ENCODE assay signal across 18 cellular contexts in the genomic region with DNA sequence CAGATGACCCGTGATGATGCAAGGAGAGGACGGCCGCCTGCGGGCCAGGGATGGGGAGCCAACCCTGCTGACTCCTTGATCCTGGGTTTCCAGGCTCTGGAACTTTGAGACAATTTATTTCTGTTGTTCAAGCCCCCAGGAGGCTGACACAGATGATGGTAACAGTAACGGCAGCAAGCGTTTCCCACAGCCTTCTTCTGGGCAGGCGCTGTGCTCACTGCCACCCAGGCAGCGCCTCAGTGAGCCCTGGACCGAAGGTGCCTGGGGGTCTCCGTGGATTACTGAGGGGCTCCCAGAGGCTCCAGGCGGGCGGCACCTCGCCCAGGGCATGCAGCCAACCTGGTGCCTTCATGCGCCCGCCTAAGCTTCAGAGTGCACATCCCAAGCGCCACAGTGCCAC.
A peak's percentile ranks its signal among the peaks of the same experiment; 100 is the strongest.
DNase-seq lines count a peak whose midpoint lies in the region; ATAC-seq and TF ChIP-seq lines count a peak whose summit lies in the region.
"Had no signal": no experiment of that assay in that cellular context is flagged by ENCODE, and none has a peak within 500 bp of the region (broad histone marks: within the 10 kb centered on the region; RNA-seq: fewer than 3 reads in every experiment).

No MANE protein-coding gene starts in this region.

- H2AK5ac ChIP-seq in neuronal stem cell (ENCODE audit: low read depth, low read length), result peak overlapping the region; percentile 41

- no peak overlapping the region for H2BK5ac ChIP-seq in neuronal stem cell (ENCODE audit: low read length)

- H3K18ac ChIP-seq in neuronal stem cell (ENCODE audit: low read length), result peak overlapping the region; percentile 86

- H3K27me3 ChIP-seq in OCI-LY1 (ENCODE audit: insufficient read depth, low read length), result no peaks in the 10 kb centered on the region
- peaks cover 0 to 29% (median 0%) of the 10 kb centered on the region in 3 experiments for H3K27me3 ChIP-seq in neuronal stem cell (ENCODE audit: control insufficient read depth in 3 of 3, insufficient read depth in 3 of 3, low read depth in 1 of 3, low read length in 3 of 3)
- H3K27me3 ChIP-seq in gastrocnemius medialis, result no peaks in the 10 kb centered on the region
- no peaks in the 10 kb centered on the region for H3K27me3 ChIP-seq in upper lobe of right lung

- H3K9me2 ChIP-seq in OCI-LY1 (ENCODE audit: low read depth, low read length), result no peaks in the 10 kb centered on the region

- peak overlapping the region; percentile 86 for H2BK15ac ChIP-seq in neuronal stem cell (ENCODE audit: low read length)

- in situ Hi-C loops in gastrocnemius medialis (cut with MboI; ENCODE audit: low sequenced_read_pairs in 4 of 4), result no loop called here

- intact Hi-C loops in gastrocnemius medialis (cut with DNase I; ENCODE audit: low total_unique reads) (no loop called here), upper lobe of right lung (cut with DNase I) (no loop called here)

- H4K91ac ChIP-seq in neuronal stem cell (ENCODE audit: low read depth, low read length, poor library complexity), result no peak overlapping the region

- no peaks in the 10 kb centered on the region for H3K9me3 ChIP-seq in OCI-LY1 (ENCODE audit: low read length)
- no peaks in the 10 kb centered on the region for H3K9me3 ChIP-seq in neuronal stem cell (replicated peaks in 1 of 2; ENCODE audit: control insufficient read depth in 2 of 2, insufficient read depth in 1 of 2, low read depth in 1 of 2, low read length in 2 of 2)
- no peaks in the 10 kb centered on the region for H3K9me3 ChIP-seq in gastrocnemius medialis
- H3K9me3 ChIP-seq in upper lobe of right lung, result no peaks in the 10 kb centered on the region
- H3K9me3 ChIP-seq: Caco-2 had no signal

- H3K4me2 ChIP-seq in OCI-LY1 (ENCODE audit: low read length) (peak overlapping the region; percentile 55), neuronal stem cell (ENCODE audit: insufficient read depth, low read length, poor library complexity, severe bottlenecking) (no peak overlapping the region)
- H3K4me2 ChIP-seq: GM23338 had no signal

- peaks cover 98% of the 10 kb centered on the region for H3K4me1 ChIP-seq in OCI-LY1 (ENCODE audit: insufficient read depth, low read length, severe bottlenecking)
- peaks cover 7 to 10% of the 10 kb centered on the region in 2 donors for H3K4me1 ChIP-seq in neuronal stem cell (ENCODE audit: control insufficient read depth in 2 of 2, insufficient read depth in 1 of 2, low read depth in 1 of 2, low read length in 2 of 2)
- no peaks in the 10 kb centered on the region for H3K4me1 ChIP-seq in gastrocnemius medialis
- H3K4me1 ChIP-seq in upper lobe of right lung, result no peaks in the 10 kb centered on the region
- H3K4me1 ChIP-seq: Caco-2 had no signal

- H2BK12ac ChIP-seq in neuronal stem cell (ENCODE audit: low read length), result no peak overlapping the region

- H3K9ac ChIP-seq in OCI-LY1 (ENCODE audit: low read length) (peak overlapping the region; percentile 67; the same call in 1 of the 2 replicates), neuronal stem cell (ENCODE audit: low read depth, low read length, poor library complexity) (no peak overlapping the region)

- peak overlapping the region; percentile 94 for H3K23ac ChIP-seq in neuronal stem cell (ENCODE audit: low read depth, low read length, poor library complexity)

- peak overlapping the region; percentile 57 for H3K4ac ChIP-seq in neuronal stem cell (ENCODE audit: low read length)

- no peak overlapping the region for H2BK120ac ChIP-seq in neuronal stem cell (ENCODE audit: low read depth, low read length)

- H3K14ac ChIP-seq in neuronal stem cell (ENCODE audit: low read length), result peak overlapping the region; percentile 86

- no peak overlapping the region for H4K8ac ChIP-seq in neuronal stem cell (ENCODE audit: low read depth, low read length)

- H3K79me1 ChIP-seq in neuronal stem cell (ENCODE audit: low read depth, low read length), result no peaks in the 10 kb centered on the region

- H2AFZ ChIP-seq in OCI-LY1 (ENCODE audit: low read length), result no peak overlapping the region
- no peak overlapping the region for H2AFZ ChIP-seq in neuronal stem cell (ENCODE audit: low read length)
- H2AFZ ChIP-seq: GM23338 had no signal

- H3K27ac ChIP-seq in OCI-LY1 (ENCODE audit: low read depth, low read length, poor library complexity, severe bottlenecking), result peak overlapping the region; percentile 99
- no peak overlapping the region for H3K27ac ChIP-seq in neuronal stem cell (replicated peaks; ENCODE audit: low read length)
- peak overlapping the region; percentile 2 to 51 (median 40) for H3K27ac ChIP-seq in gastrocnemius medialis
- no peak overlapping the region for H3K27ac ChIP-seq in upper lobe of right lung
- H3K27ac ChIP-seq: C4-2B had no signal

- H3K4me3 ChIP-seq in OCI-LY1 (ENCODE audit: low read depth, low read length, poor library complexity, severe bottlenecking) (peak overlapping the region; percentile 45), neuronal stem cell (ENCODE audit: low read length in 2 of 2) (no peak overlapping the region), gastrocnemius medialis (no peak overlapping the region), upper lobe of right lung (no peak overlapping the region)
- H3K4me3 ChIP-seq: GM23338 had no signal

- TF ChIP-seq CTCF in OCI-LY1 (IDR thresholded peaks at IDR 0.05; ENCODE audit: low read length) (no peak), gastrocnemius medialis (IDR thresholded peaks at IDR 0.05 in 4 of 5, conservative IDR thresholded peaks at IDR 0.05 in 1 of 5) (no peak), upper lobe of right lung (IDR thresholded peaks at IDR 0.05) (no peak)

- WGBS in neuronal stem cell (ENCODE audit: extremely low coverage in 2 of 2, insufficient read length in 2 of 2, insufficient replicate concordance in 1 of 2), 2 donors, result no CpG with 5 or more reads among the region's 16 CpGs

- ATAC-seq in gastrocnemius medialis, result no peak
- ATAC-seq in upper lobe of right lung, result no peak
- ATAC-seq: GM23338, HepG2 had no signal

- H3F3A ChIP-seq in OCI-LY1 (ENCODE audit: insufficient read depth, low read length), result no peaks in the 10 kb centered on the region

- H3K36me3 ChIP-seq in OCI-LY1 (ENCODE audit: insufficient read depth, low read length) (no peaks in the 10 kb centered on the region), neuronal stem cell (replicated peaks in 1 of 2; ENCODE audit: control insufficient read depth in 2 of 2, insufficient read depth in 2 of 2, low read length in 2 of 2) (no peaks in the 10 kb centered on the region), gastrocnemius medialis (peaks cover 0 to 42% of the 10 kb centered on the region in 2 donors), upper lobe of right lung (no peaks in the 10 kb centered on the region)

- no peak for TF ChIP-seq POLR2A in gastrocnemius medialis (IDR thresholded peaks at IDR 0.05)

- DNase-seq in NCI-H748 (lab: John Stamatoyannopoulos, UW; ENCODE audit: unreplicated experiment) (peak; percentile 30), NCI-H748 treated with DMSO at 0.1 percent for 48 hours (lab: John Stamatoyannopoulos, UW) (no peak), neuronal stem cell (ENCODE audit: low spot score) (no peak), gastrocnemius medialis (peak in 1 of 2 donors; percentile 48), hypothalamus (lab: John Stamatoyannopoulos, UW) (no peak), NCI-H2029 treated with DMSO at 0.1 percent for 48 hours (lab: John Stamatoyannopoulos, UW) (no peak), upper lobe of right lung (no peak)
- DNase-seq: 8988T; Caco-2; CD4-positive, alpha-beta T cell; DMS153; DMS79; GDM1; H7 had no signal

- no peaks in the 10 kb centered on the region for H4K20me1 ChIP-seq in OCI-LY1 (ENCODE audit: insufficient read depth, low read length)

- no peaks in the 10 kb centered on the region for H3K79me2 ChIP-seq in OCI-LY1 (ENCODE audit: insufficient read depth, low read length)

Comparison
In these comparisons a context has a peak if more than half of its experiments do, and no peak if none do; other contexts are left out.
1. H3K27ac ChIP-seq: peak in OCI-LY1 (single experiment) and gastrocnemius medialis (4 of 4); none in neuronal stem cell (single experiment) and upper lobe of right lung (single experiment).